In genomic region chr5:74766887-74767578, GRCh38 we compare ENCODE assay signal across 1 cellular context.
A peak's percentile ranks its signal among the peaks of the same experiment; 100 is the strongest.
TF ChIP-seq lines count a peak whose summit lies in the region.

A gene with protein sequence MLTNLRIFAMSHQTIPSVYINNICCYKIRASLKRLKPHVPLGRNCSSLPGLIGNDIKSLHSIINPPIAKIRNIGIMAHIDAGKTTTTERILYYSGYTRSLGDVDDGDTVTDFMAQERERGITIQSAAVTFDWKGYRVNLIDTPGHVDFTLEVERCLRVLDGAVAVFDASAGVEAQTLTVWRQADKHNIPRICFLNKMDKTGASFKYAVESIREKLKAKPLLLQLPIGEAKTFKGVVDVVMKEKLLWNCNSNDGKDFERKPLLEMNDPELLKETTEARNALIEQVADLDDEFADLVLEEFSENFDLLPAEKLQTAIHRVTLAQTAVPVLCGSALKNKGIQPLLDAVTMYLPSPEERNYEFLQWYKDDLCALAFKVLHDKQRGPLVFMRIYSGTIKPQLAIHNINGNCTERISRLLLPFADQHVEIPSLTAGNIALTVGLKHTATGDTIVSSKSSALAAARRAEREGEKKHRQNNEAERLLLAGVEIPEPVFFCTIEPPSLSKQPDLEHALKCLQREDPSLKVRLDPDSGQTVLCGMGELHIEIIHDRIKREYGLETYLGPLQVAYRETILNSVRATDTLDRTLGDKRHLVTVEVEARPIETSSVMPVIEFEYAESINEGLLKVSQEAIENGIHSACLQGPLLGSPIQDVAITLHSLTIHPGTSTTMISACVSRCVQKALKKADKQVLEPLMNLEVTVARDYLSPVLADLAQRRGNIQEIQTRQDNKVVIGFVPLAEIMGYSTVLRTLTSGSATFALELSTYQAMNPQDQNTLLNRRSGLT (minus strand): TSS chr5:74767117. CDS start chr5:74763742, 3,375 bp downstream.
NSA2 (plus strand) TSS chr5:74767249; CDS start chr5:74767361, 112 bp downstream.

TF ChIP-seq in GM12878, 131 proteins besides CTCF, POLR2A, EP300 and RAD21 (continued from another document and continues in another):
- TF ChIP-seq, protein P1, sequence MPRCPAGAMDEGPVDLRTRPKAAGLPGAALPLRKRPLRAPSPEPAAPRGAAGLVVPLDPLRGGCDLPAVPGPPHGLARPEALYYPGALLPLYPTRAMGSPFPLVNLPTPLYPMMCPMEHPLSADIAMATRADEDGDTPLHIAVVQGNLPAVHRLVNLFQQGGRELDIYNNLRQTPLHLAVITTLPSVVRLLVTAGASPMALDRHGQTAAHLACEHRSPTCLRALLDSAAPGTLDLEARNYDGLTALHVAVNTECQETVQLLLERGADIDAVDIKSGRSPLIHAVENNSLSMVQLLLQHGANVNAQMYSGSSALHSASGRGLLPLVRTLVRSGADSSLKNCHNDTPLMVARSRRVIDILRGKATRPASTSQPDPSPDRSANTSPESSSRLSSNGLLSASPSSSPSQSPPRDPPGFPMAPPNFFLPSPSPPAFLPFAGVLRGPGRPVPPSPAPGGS (IDR thresholded peaks at IDR 0.05; ENCODE audit: borderline replicate concordance, insufficient read depth, low read depth, low read length, poor library complexity, severe bottlenecking): no peak
- TF ChIP-seq MEF2A (IDR thresholded peaks at IDR 0.05; ENCODE audit: insufficient read depth, low read depth, low read length): 0 out of 2 replicates have a peak, but pooled peaks have one; percentile 40
- peak; percentile 70; the same call in 1 of the 2 replicates for TF ChIP-seq IRF4 (IDR thresholded peaks at IDR 0.05; ENCODE audit: low read depth, low read length)
- TF ChIP-seq PML (IDR thresholded peaks at IDR 0.05; ENCODE audit: low read length): peak; percentile 75; the same call in 1 of the 2 replicates
- 0 out of 2 replicates have a peak, but pooled peaks have one; percentile 22 for TF ChIP-seq FOXM1 (IDR thresholded peaks at IDR 0.05; ENCODE audit: low read depth, low read length)
- peak; percentile 77; the same call in 1 of the 2 replicates for TF ChIP-seq ASH2L (IDR thresholded peaks at IDR 0.05; ENCODE audit: borderline replicate concordance, low read depth)
- TF ChIP-seq ZNF622 (IDR thresholded peaks at IDR 0.05): no peak
- TF ChIP-seq, protein P2, sequence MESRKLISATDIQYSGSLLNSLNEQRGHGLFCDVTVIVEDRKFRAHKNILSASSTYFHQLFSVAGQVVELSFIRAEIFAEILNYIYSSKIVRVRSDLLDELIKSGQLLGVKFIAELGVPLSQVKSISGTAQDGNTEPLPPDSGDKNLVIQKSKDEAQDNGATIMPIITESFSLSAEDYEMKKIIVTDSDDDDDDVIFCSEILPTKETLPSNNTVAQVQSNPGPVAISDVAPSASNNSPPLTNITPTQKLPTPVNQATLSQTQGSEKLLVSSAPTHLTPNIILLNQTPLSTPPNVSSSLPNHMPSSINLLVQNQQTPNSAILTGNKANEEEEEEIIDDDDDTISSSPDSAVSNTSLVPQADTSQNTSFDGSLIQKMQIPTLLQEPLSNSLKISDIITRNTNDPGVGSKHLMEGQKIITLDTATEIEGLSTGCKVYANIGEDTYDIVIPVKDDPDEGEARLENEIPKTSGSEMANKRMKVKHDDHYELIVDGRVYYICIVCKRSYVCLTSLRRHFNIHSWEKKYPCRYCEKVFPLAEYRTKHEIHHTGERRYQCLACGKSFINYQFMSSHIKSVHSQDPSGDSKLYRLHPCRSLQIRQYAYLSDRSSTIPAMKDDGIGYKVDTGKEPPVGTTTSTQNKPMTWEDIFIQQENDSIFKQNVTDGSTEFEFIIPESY (IDR thresholded peaks at IDR 0.05): no peak
- TF ChIP-seq EED (IDR thresholded peaks at IDR 0.05; ENCODE audit: low read depth): 0 out of 2 replicates have a peak, but pooled peaks have one; percentile 40
- TF ChIP-seq ZBED1 (IDR thresholded peaks at IDR 0.05; ENCODE audit: borderline replicate concordance): 0 out of 2 replicates have a peak, but pooled peaks have one; percentile 37
- no peak for TF ChIP-seq SPI1 (IDR thresholded peaks at IDR 0.05; ENCODE audit: borderline replicate concordance, insufficient read depth, low read depth, low read length)
- TF ChIP-seq, protein P3, sequence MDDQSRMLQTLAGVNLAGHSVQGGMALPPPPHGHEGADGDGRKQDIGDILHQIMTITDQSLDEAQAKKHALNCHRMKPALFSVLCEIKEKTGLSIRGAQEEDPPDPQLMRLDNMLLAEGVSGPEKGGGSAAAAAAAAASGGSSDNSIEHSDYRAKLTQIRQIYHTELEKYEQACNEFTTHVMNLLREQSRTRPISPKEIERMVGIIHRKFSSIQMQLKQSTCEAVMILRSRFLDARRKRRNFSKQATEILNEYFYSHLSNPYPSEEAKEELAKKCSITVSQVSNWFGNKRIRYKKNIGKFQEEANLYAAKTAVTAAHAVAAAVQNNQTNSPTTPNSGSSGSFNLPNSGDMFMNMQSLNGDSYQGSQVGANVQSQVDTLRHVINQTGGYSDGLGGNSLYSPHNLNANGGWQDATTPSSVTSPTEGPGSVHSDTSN (IDR thresholded peaks at IDR 0.05; ENCODE audit: insufficient replicate concordance, low read depth, low read length): no peak
- no peak for TF ChIP-seq MYC (IDR thresholded peaks at IDR 0.05; ENCODE audit: insufficient read depth, insufficient read length, insufficient replicate concordance, low read length, severe bottlenecking)
- TF ChIP-seq CBX5 (IDR thresholded peaks at IDR 0.05; ENCODE audit: low read depth): peak; percentile 88; the same call in 1 of the 2 replicates
- peak; percentile 65 for TF ChIP-seq LARP7 (IDR thresholded peaks at IDR 0.05)
- TF ChIP-seq, protein P4, sequence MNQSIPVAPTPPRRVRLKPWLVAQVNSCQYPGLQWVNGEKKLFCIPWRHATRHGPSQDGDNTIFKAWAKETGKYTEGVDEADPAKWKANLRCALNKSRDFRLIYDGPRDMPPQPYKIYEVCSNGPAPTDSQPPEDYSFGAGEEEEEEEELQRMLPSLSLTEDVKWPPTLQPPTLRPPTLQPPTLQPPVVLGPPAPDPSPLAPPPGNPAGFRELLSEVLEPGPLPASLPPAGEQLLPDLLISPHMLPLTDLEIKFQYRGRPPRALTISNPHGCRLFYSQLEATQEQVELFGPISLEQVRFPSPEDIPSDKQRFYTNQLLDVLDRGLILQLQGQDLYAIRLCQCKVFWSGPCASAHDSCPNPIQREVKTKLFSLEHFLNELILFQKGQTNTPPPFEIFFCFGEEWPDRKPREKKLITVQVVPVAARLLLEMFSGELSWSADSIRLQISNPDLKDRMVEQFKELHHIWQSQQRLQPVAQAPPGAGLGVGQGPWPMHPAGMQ (IDR thresholded peaks at IDR 0.05; ENCODE audit: borderline replicate concordance): no peak
- no peak for TF ChIP-seq ZBTB4 (CRISPR knock-in tag; IDR thresholded peaks at IDR 0.05)
- no peak for TF ChIP-seq NRF1 (conservative IDR thresholded peaks at IDR 0.05; ENCODE audit: low read depth, low read length)
- no peak for TF ChIP-seq SMC3 (IDR thresholded peaks at IDR 0.05; ENCODE audit: borderline replicate concordance, low read length)
- no peak for TF ChIP-seq NFXL1 (IDR thresholded peaks at IDR 0.05; ENCODE audit: borderline replicate concordance)
- TF ChIP-seq FOS (IDR thresholded peaks at IDR 0.05; ENCODE audit: borderline replicate concordance, extremely low read depth, insufficient read length): no peak
- TF ChIP-seq SMAD5 (IDR thresholded peaks at IDR 0.05; ENCODE audit: low read depth): peak; percentile 70; the same call in 1 of the 2 replicates
- no peak for TF ChIP-seq STAT3 (IDR thresholded peaks at IDR 0.05; ENCODE audit: low read depth, low read length)
- no peak for TF ChIP-seq CUX1 (IDR thresholded peaks at IDR 0.05; ENCODE audit: insufficient replicate concordance, low read depth, low read length)
- TF ChIP-seq, protein P5, sequence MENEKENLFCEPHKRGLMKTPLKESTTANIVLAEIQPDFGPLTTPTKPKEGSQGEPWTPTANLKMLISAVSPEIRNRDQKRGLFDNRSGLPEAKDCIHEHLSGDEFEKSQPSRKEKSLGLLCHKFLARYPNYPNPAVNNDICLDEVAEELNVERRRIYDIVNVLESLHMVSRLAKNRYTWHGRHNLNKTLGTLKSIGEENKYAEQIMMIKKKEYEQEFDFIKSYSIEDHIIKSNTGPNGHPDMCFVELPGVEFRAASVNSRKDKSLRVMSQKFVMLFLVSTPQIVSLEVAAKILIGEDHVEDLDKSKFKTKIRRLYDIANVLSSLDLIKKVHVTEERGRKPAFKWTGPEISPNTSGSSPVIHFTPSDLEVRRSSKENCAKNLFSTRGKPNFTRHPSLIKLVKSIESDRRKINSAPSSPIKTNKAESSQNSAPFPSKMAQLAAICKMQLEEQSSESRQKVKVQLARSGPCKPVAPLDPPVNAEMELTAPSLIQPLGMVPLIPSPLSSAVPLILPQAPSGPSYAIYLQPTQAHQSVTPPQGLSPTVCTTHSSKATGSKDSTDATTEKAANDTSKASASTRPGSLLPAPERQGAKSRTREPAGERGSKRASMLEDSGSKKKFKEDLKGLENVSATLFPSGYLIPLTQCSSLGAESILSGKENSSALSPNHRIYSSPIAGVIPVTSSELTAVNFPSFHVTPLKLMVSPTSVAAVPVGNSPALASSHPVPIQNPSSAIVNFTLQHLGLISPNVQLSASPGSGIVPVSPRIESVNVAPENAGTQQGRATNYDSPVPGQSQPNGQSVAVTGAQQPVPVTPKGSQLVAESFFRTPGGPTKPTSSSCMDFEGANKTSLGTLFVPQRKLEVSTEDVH (IDR thresholded peaks at IDR 0.05; ENCODE audit: low read depth, partially characterized antibody): peak; percentile 98
- peak; percentile 74; the same call in 1 of the 2 replicates for TF ChIP-seq CHD2 (IDR thresholded peaks at IDR 0.05; ENCODE audit: borderline replicate concordance, low read depth, low read length)
- TF ChIP-seq KLF5 (IDR thresholded peaks at IDR 0.05; ENCODE audit: partially characterized antibody): peak; percentile 79
- peak; percentile 88 for TF ChIP-seq MXI1 (IDR thresholded peaks at IDR 0.05; ENCODE audit: low read depth, low read length)
- no peak for TF ChIP-seq YBX1 (IDR thresholded peaks at IDR 0.05)
- no peak for TF ChIP-seq KAT2A (conservative IDR thresholded peaks at IDR 0.05; ENCODE audit: control insufficient read depth, low read depth, low read length)
- no peak for TF ChIP-seq ZNF274 (IDR thresholded peaks at IDR 0.05; ENCODE audit: insufficient read depth, insufficient read length)
- TF ChIP-seq POU2F2 (IDR thresholded peaks at IDR 0.05; ENCODE audit: borderline replicate concordance, low read depth, low read length): peak; percentile 88; the same call in 2 of the 3 replicates
- no peak for TF ChIP-seq DPF2 (IDR thresholded peaks at IDR 0.05)
- peak; percentile 86 for TF ChIP-seq POLR2AphosphoS5 (IDR thresholded peaks at IDR 0.05; ENCODE audit: low read length)
- no peak for TF ChIP-seq TCF3 (IDR thresholded peaks at IDR 0.05; ENCODE audit: borderline replicate concordance, insufficient read depth, low read depth, low read length)
- peak; percentile 84; the same call in 1 of the 2 replicates for TF ChIP-seq PAX5 (IDR thresholded peaks at IDR 0.05; ENCODE audit: borderline replicate concordance, low read depth, low read length)
- peak; percentile 49; the same call in 1 of the 2 replicates for TF ChIP-seq NR2F1 (conservative IDR thresholded peaks at IDR 0.05)
- TF ChIP-seq BCL11A (IDR thresholded peaks at IDR 0.05; ENCODE audit: low read depth, low read length): no peak
- peak; percentile 100 for TF ChIP-seq GABPA (IDR thresholded peaks at IDR 0.05; ENCODE audit: low read depth)
- TF ChIP-seq RFX5 (IDR thresholded peaks at IDR 0.05; ENCODE audit: low read depth, low read length): no peak
- TF ChIP-seq RBBP5 (conservative IDR thresholded peaks at IDR 0.05): no peak
- no peak; the same call in 1 of the 2 replicates for TF ChIP-seq SMARCA5 (IDR thresholded peaks at IDR 0.05)
